10 cellular contexts compared by ENCODE assay signal in genomic region chr2:70965506-70965905, GRCh38. TPM values are rescaled to one million over a fixed set of nuclear protein-coding genes. Genes with fewer than 3 reads are reported as not detected.
A peak's percentile ranks its signal among the peaks of the same experiment; 100 is the strongest.
DNase-seq lines count a peak whose midpoint lies in the region; ATAC-seq and TF ChIP-seq lines count a peak whose summit lies in the region.
"Had no signal": no experiment of that assay in that cellular context is flagged by ENCODE, and none has a peak within 500 bp of the region (broad histone marks: within the 10 kb centered on the region; RNA-seq: fewer than 3 reads in every experiment).

No MANE protein-coding gene starts in this region.

- peak overlapping the region; percentile 44 to 60 (median 52) for H3K4me3 ChIP-seq in stomach

- peaks cover 7 to 12% (median 10%) of the 10 kb centered on the region in 4 donors for H3K4me1 ChIP-seq in stomach

- H3K4me1 Mint-ChIP-seq in activated CD4-positive, alpha-beta T cell treated with anti-CD3 and anti-CD28 coated beads, Interleukin-2, amount 10 ng/mL, durations not matched to agents 7 days and 5 days = peaks cover 7% of the 10 kb centered on the region
- H3K4me1 Mint-ChIP-seq in activated naive CD8-positive, alpha-beta T cell (ENCODE audit: low read depth) = peaks cover 5% of the 10 kb centered on the region

- no peaks in the 10 kb centered on the region for H3K9me3 ChIP-seq in stomach
- H3K9me3 ChIP-seq: gastrocnemius medialis had no signal

- H3K27me3 Mint-ChIP-seq in activated CD4-positive, alpha-beta T cell treated with anti-CD3 and anti-CD28 coated beads, Interleukin-2, amount 10 ng/mL, durations not matched to agents 7 days and 5 days = peaks cover 46% of the 10 kb centered on the region
- peaks cover 19% of the 10 kb centered on the region for H3K27me3 Mint-ChIP-seq in activated naive CD8-positive, alpha-beta T cell

- H3K27ac Mint-ChIP-seq in activated CD4-positive, alpha-beta T cell treated with anti-CD3 and anti-CD28 coated beads, Interleukin-2, amount 10 ng/mL, durations not matched to agents 7 days and 5 days = no peak overlapping the region
- H3K27ac Mint-ChIP-seq in activated naive CD8-positive, alpha-beta T cell = no peak overlapping the region

- 67 to 72% (median 69%) methylated on average over 14 of the region's 14 CpGs for WGBS in stomach, 5 donors

- no peaks in the 10 kb centered on the region for H3K36me3 Mint-ChIP-seq in activated CD4-positive, alpha-beta T cell treated with anti-CD3 and anti-CD28 coated beads, Interleukin-2, amount 10 ng/mL, durations not matched to agents 7 days and 5 days (ENCODE audit: low read depth)
- no peaks in the 10 kb centered on the region for H3K36me3 Mint-ChIP-seq in activated naive CD8-positive, alpha-beta T cell

- peak overlapping the region; percentile 83 for H3K4me3 Mint-ChIP-seq in activated CD4-positive, alpha-beta T cell treated with anti-CD3 and anti-CD28 coated beads, Interleukin-2, amount 10 ng/mL, durations not matched to agents 7 days and 5 days
- H3K4me3 Mint-ChIP-seq in activated naive CD8-positive, alpha-beta T cell = peak overlapping the region; percentile 89

- CTCF ChIA-PET in activated CD4-positive, alpha-beta T cell treated with anti-CD3 and anti-CD28 coated beads, Interleukin-2, amount 10 ng/mL, durations not matched to agents 7 days and 5 days (lab: Charles Lee) = interaction anchor here (0.6 to 3.1 kb wide), 9 partner anchors 10 to 155 kb away, joined by 3 to 15 read pairs (median 5); partner anchors contain the start of gene ANKRD53

- intact Hi-C loops in stomach (cut with DNase I; ENCODE audit: low total_unique reads) = no loop called here

- H3K27me3 ChIP-seq in stomach = peaks cover 0 to 62% (median 23%) of the 10 kb centered on the region in 3 donors

- TF ChIP-seq POLR2A in stomach (IDR thresholded peaks at IDR 0.05) = no peak

- H3K36me3 ChIP-seq in stomach = no peaks in the 10 kb centered on the region
- H3K36me3 ChIP-seq: gastrocnemius medialis had no signal

- TF ChIP-seq CTCF in stomach (IDR thresholded peaks at IDR 0.05) = no peak

- POLR2A ChIA-PET in activated CD4-positive, alpha-beta T cell treated with anti-CD3 and anti-CD28 coated beads, Interleukin-2, amount 10 ng/mL, durations not matched to agents 7 days and 5 days (lab: Charles Lee) = no interaction called here

- no peak for DNase-seq in activated CD4-positive, alpha-beta T cell treated with anti-CD3 and anti-CD28 coated beads, Interleukin-2, amount 10 ng/mL, durations not matched to agents 7 days and 5 days
- no peak for DNase-seq in activated CD4-positive, alpha-beta T cell treated with anti-CD3 and anti-CD28 coated beads for 48 hours
- peak; percentile 17 for DNase-seq in islet precursor cell
- no peak for DNase-seq in stomach
- no peak for DNase-seq in activated effector memory CD4-positive, alpha-beta T cell treated with anti-CD3 and anti-CD28 coated beads, Interleukin-2, amount 50 U/mL, for 16 hours
- DNase-seq in SKM-1 treated with dmso at 0.1 percent for 144 hours (lab: John Stamatoyannopoulos, UW; ENCODE audit: unreplicated experiment) = no peak
- DNase-seq: GOT3 had no signal

- ATAC-seq in HG03571 (IDR thresholded peaks at IDR 0.05; ENCODE audit: unreplicated experiment) = no peak

- H3K9me3 Mint-ChIP-seq in activated CD4-positive, alpha-beta T cell treated with anti-CD3 and anti-CD28 coated beads, Interleukin-2, amount 10 ng/mL, durations not matched to agents 7 days and 5 days = no peaks in the 10 kb centered on the region
- H3K9me3 Mint-ChIP-seq in activated naive CD8-positive, alpha-beta T cell (ENCODE audit: low read depth) = no peaks in the 10 kb centered on the region

- no peak for TF ChIP-seq EP300 in stomach (IDR thresholded peaks at IDR 0.05)

- no peak overlapping the region for H3K27ac ChIP-seq in stomach
- H3K27ac ChIP-seq: gastrocnemius medialis had no signal

RNA-seq across cellular contexts. Expression of gene ANKRD53, which starts 12.9 kb away (rescaled TPM):
- total RNA-seq in activated CD4-positive, alpha-beta T cell treated with anti-CD3 and anti-CD28 coated beads, Interleukin-2, amount 10 ng/mL, durations not matched to agents 7 days and 5 days = under 1 TPM in 1 of 2 experiments, not detected in 1; 0.50 TPM
- total RNA-seq in stomach = under 1 TPM in 1 of 5 donors, not detected in 4; 0.45 TPM
- 1 to 10 TPM in 2 of 3 donors, under 1 TPM in 1; 0.88 to 2.3 (median 1.3) TPM for polyA plus RNA-seq in stomach

RNA-seq across cellular contexts. Expression of gene TEX261, which starts 29.2 kb away (rescaled TPM):
- total RNA-seq in activated CD4-positive, alpha-beta T cell treated with anti-CD3 and anti-CD28 coated beads, Interleukin-2, amount 10 ng/mL, durations not matched to agents 7 days and 5 days = 10 to 100 TPM; 58.2 to 69.0 TPM
- 10 to 100 TPM in 2 of 5 donors, 1 to 10 TPM in 3; 5.2 to 39.1 (median 9.4) TPM for total RNA-seq in stomach
- 10 to 100 TPM; 17.1 to 19.2 (median 17.9) TPM for polyA plus RNA-seq in stomach

RNA-seq across cellular contexts. Expression of gene ATP6V1B1, which starts 29.8 kb away (rescaled TPM):
- not detected for total RNA-seq in activated CD4-positive, alpha-beta T cell treated with anti-CD3 and anti-CD28 coated beads, Interleukin-2, amount 10 ng/mL, durations not matched to agents 7 days and 5 days
- total RNA-seq in stomach = under 1 TPM in 1 of 5 donors, not detected in 4; 0.55 TPM
- polyA plus RNA-seq in stomach = under 1 TPM in 1 of 3 donors, not detected in 2; 0.35 TPM
